12 cellular contexts compared by ENCODE assay signal in genomic region chr9:128636556-128637530, GRCh38. TPM values are rescaled to one million over a fixed set of nuclear protein-coding genes. Genes with fewer than 3 reads are reported as not detected.
DNase-seq lines count a peak whose midpoint lies in the region; ATAC-seq, FAIRE-seq and TF ChIP-seq lines count a peak whose summit lies in the region.
"Had no signal": no experiment of that assay in that cellular context is flagged by ENCODE, and none has a peak within 500 bp of the region (broad histone marks: within the 10 kb centered on the region; RNA-seq: fewer than 3 reads in every experiment).

No MANE protein-coding gene starts in this region.

- H3K9ac ChIP-seq in astrocyte (ENCODE audit: low read length) (no peak overlapping the region), mesendoderm (ENCODE audit: low read length) (no peak overlapping the region)

- H2AK5ac ChIP-seq in mesendoderm (ENCODE audit: low read length) = no peak overlapping the region

- H3K4me3 Mint-ChIP-seq in activated naive CD4-positive, alpha-beta T cell treated with anti-CD3 and anti-CD28 coated beads, Interleukin-2, amount 50 U/mL, for 24 hours = no peak overlapping the region
- no peak overlapping the region for H3K4me3 Mint-ChIP-seq in astrocyte (ENCODE audit: unreplicated experiment)
- no peak overlapping the region for H3K4me3 Mint-ChIP-seq in CD8-positive, alpha-beta memory T cell
- H3K4me3 Mint-ChIP-seq: naive B cell had no signal

- CTCF ChIA-PET in CD8-positive, alpha-beta memory T cell (lab: Charles Lee) = no interaction called here

- peaks cover 3% of the 10 kb centered on the region for H3K36me3 Mint-ChIP-seq in activated naive CD4-positive, alpha-beta T cell treated with anti-CD3 and anti-CD28 coated beads, Interleukin-2, amount 50 U/mL, for 24 hours
- peaks cover 11% of the 10 kb centered on the region for H3K36me3 Mint-ChIP-seq in astrocyte (ENCODE audit: low read depth, unreplicated experiment)
- peaks cover 0 to 28% (median 4%) of the 10 kb centered on the region in 3 donors for H3K36me3 Mint-ChIP-seq in CD8-positive, alpha-beta memory T cell

- H2BK5ac ChIP-seq in mesendoderm (ENCODE audit: low read length) = no peak overlapping the region

- no peaks in the 10 kb centered on the region for H3K9me3 Mint-ChIP-seq in activated naive CD4-positive, alpha-beta T cell treated with anti-CD3 and anti-CD28 coated beads, Interleukin-2, amount 50 U/mL, for 24 hours
- no peaks in the 10 kb centered on the region for H3K9me3 Mint-ChIP-seq in astrocyte (ENCODE audit: unreplicated experiment)
- no peaks in the 10 kb centered on the region for H3K9me3 Mint-ChIP-seq in CD8-positive, alpha-beta memory T cell
- H3K9me3 Mint-ChIP-seq: naive B cell had no signal

- POLR2A ChIA-PET in CD8-positive, alpha-beta memory T cell (lab: Charles Lee) = no interaction called here

- ATAC-seq in GM19395 (IDR thresholded peaks at IDR 0.05; ENCODE audit: unreplicated experiment) (no peak), HG02840 (IDR thresholded peaks at IDR 0.05; ENCODE audit: low FRiP score, unreplicated experiment) (no peak)

- H3K27me3 ChIP-seq in astrocyte (ENCODE audit: insufficient read depth, low read length) (no peaks in the 10 kb centered on the region), mesendoderm (ENCODE audit: insufficient read depth, low read length, poor library complexity) (no peaks in the 10 kb centered on the region), uterus (no peaks in the 10 kb centered on the region)
- no peaks in the 10 kb centered on the region for H3K27me3 ChIP-seq in CD8-positive, alpha-beta memory T cell (ENCODE audit: insufficient read depth, low read length, poor library complexity, severe bottlenecking)
- H3K27me3 ChIP-seq: gastrocnemius medialis had no signal

- H3K9me3 ChIP-seq in astrocyte (ENCODE audit: insufficient read depth, low read depth, low read length) (no peaks in the 10 kb centered on the region), uterus (no peaks in the 10 kb centered on the region)
- no peaks in the 10 kb centered on the region for H3K9me3 ChIP-seq in CD8-positive, alpha-beta memory T cell (ENCODE audit: low read length)
- H3K9me3 ChIP-seq: gastrocnemius medialis had no signal

- H3K4me1 ChIP-seq in astrocyte (ENCODE audit: insufficient read depth, low read length) = peaks cover 17% of the 10 kb centered on the region
- no peaks in the 10 kb centered on the region for H3K4me1 ChIP-seq in mesendoderm (ENCODE audit: control insufficient read depth, low read depth, low read length)
- H3K4me1 ChIP-seq in uterus = peaks cover 4 to 18% of the 10 kb centered on the region in 2 donors
- no peaks in the 10 kb centered on the region for H3K4me1 ChIP-seq in CD8-positive, alpha-beta memory T cell (ENCODE audit: insufficient read depth, low read length)

- TF ChIP-seq POLR2A in uterus (IDR thresholded peaks at IDR 0.05) = no peak

- H2BK120ac ChIP-seq in mesendoderm (ENCODE audit: low read depth, low read length) = no peak overlapping the region

- H3K56ac ChIP-seq in mesendoderm (ENCODE audit: low read length) = peak overlapping the region; percentile 81

- H3K27me3 Mint-ChIP-seq in activated naive CD4-positive, alpha-beta T cell treated with anti-CD3 and anti-CD28 coated beads, Interleukin-2, amount 50 U/mL, for 24 hours = no peaks in the 10 kb centered on the region
- no peaks in the 10 kb centered on the region for H3K27me3 Mint-ChIP-seq in astrocyte (ENCODE audit: low read depth, unreplicated experiment)
- no peaks in the 10 kb centered on the region for H3K27me3 Mint-ChIP-seq in CD8-positive, alpha-beta memory T cell
- H3K27me3 Mint-ChIP-seq: naive B cell had no signal

- DNase-seq in activated naive CD4-positive, alpha-beta T cell (lab: John Stamatoyannopoulos, UW) = no peak
- DNase-seq in astrocyte (ENCODE audit: low read depth) (no peak), mesendoderm (no peak), uterus (no peak)
- DNase-seq in CD8-positive, alpha-beta memory T cell = no peak
- DNase-seq: naive B cell; stimulated activated CD4-positive, alpha-beta T cell treated with anti-CD3 and anti-CD28 coated beads, Interleukin-2, amount 100 ng/mL, for 24 hours had no signal

- no peak overlapping the region for H2AFZ ChIP-seq in astrocyte (ENCODE audit: low read depth, low read length)

- TF ChIP-seq CTCF in astrocyte (IDR thresholded peaks at IDR 0.05; ENCODE audit: insufficient read depth, low read depth, low read length) (no peak), uterus (IDR thresholded peaks at IDR 0.05) (no peak)

- no peak overlapping the region for H4K5ac ChIP-seq in mesendoderm (ENCODE audit: low read length)

- FAIRE-seq in astrocyte (lab: Jason Lieb, UNC) = no peak
- FAIRE-seq: bronchial epithelial cell had no signal

- H3K36me3 ChIP-seq in astrocyte (ENCODE audit: insufficient read depth, low read length) (peaks cover 21% of the 10 kb centered on the region), mesendoderm (ENCODE audit: control insufficient read depth, insufficient read depth, low read length) (peaks cover 14% of the 10 kb centered on the region), uterus (no peaks in the 10 kb centered on the region)
- H3K36me3 ChIP-seq in CD8-positive, alpha-beta memory T cell (ENCODE audit: insufficient read depth, low read length) = peaks cover 11% of the 10 kb centered on the region

- H3K27ac Mint-ChIP-seq in activated naive CD4-positive, alpha-beta T cell treated with anti-CD3 and anti-CD28 coated beads, Interleukin-2, amount 50 U/mL, for 24 hours = peak overlapping the region; percentile 23
- no peak overlapping the region for H3K27ac Mint-ChIP-seq in astrocyte (ENCODE audit: unreplicated experiment)
- H3K27ac Mint-ChIP-seq in CD8-positive, alpha-beta memory T cell = peak overlapping the region in 2 of 8 donors; percentile 41 to 86

- no peaks in the 10 kb centered on the region for H3K79me2 ChIP-seq in astrocyte (ENCODE audit: insufficient read depth, low read length)
- no peaks in the 10 kb centered on the region for H3K79me2 ChIP-seq in mesendoderm (ENCODE audit: control insufficient read depth, insufficient read depth, low read length)

- no peaks in the 10 kb centered on the region for H3K79me1 ChIP-seq in mesendoderm (ENCODE audit: low read length)

- no peak overlapping the region for H3K4me2 ChIP-seq in astrocyte (ENCODE audit: low read length)
- H3K4me2 ChIP-seq in mesendoderm (ENCODE audit: low read length) = no peak overlapping the region

- H3K4ac ChIP-seq in mesendoderm (ENCODE audit: low read depth, low read length) = no peak overlapping the region

- no CpG with 5 or more reads among the region's 20 CpGs for WGBS in mesendoderm (ENCODE audit: extremely low coverage, insufficient coverage, low lambda C conversion rate)

- H3K4me3 ChIP-seq in astrocyte (ENCODE audit: insufficient read depth, low read depth, low read length) (no peak overlapping the region), mesendoderm (ENCODE audit: low read length) (no peak overlapping the region), uterus (no peak overlapping the region)
- no peak overlapping the region for H3K4me3 ChIP-seq in CD8-positive, alpha-beta memory T cell (ENCODE audit: low read length)
- H3K4me3 ChIP-seq: gastrocnemius medialis had no signal

- H3K27ac ChIP-seq in astrocyte (ENCODE audit: low read depth, low read length) (peak overlapping the region; percentile 89), mesendoderm (ENCODE audit: low read depth, low read length) (no peak overlapping the region), uterus (peak overlapping the region; percentile 76 to 87)
- H3K27ac ChIP-seq in CD8-positive, alpha-beta memory T cell (ENCODE audit: low read depth, low read length) = no peak overlapping the region

- no peak overlapping the region for H3K18ac ChIP-seq in mesendoderm (ENCODE audit: low read length)

- H4K20me1 ChIP-seq in astrocyte (ENCODE audit: insufficient read depth, low read length) = peaks cover 19% of the 10 kb centered on the region

- no peak overlapping the region for H2BK15ac ChIP-seq in mesendoderm (replicated peaks; ENCODE audit: low read depth)

- no peak overlapping the region for H4K8ac ChIP-seq in mesendoderm (ENCODE audit: low read depth, low read length)

- intact Hi-C loops in uterus (cut with DNase I; ENCODE audit: low total_unique reads) = no loop called here

- no peaks in the 10 kb centered on the region for H3K4me1 Mint-ChIP-seq in activated naive CD4-positive, alpha-beta T cell treated with anti-CD3 and anti-CD28 coated beads, Interleukin-2, amount 50 U/mL, for 24 hours
- H3K4me1 Mint-ChIP-seq in astrocyte (ENCODE audit: low read depth, unreplicated experiment) = no peaks in the 10 kb centered on the region
- no peaks in the 10 kb centered on the region for H3K4me1 Mint-ChIP-seq in CD8-positive, alpha-beta memory T cell
- H3K4me1 Mint-ChIP-seq: naive B cell had no signal

- no peak overlapping the region for H3K23ac ChIP-seq in mesendoderm (ENCODE audit: low read length)

RNA-seq across cellular contexts. Expression of gene DYNC2I2, which starts 19.8 kb away (rescaled TPM):
- 19.5 and 20.6 TPM in 2 replicates for total RNA-seq in astrocyte
- polyA plus RNA-seq in mesendoderm (2013, experiment 1 of 2) = 21.0 TPM
- 21.1 TPM for polyA plus RNA-seq in mesendoderm (2013, experiment 2 of 2)
- total RNA-seq in uterus = 10 to 100 TPM; 21.4 to 44.8 (median 41.1) TPM
- total RNA-seq in CD8-positive, alpha-beta memory T cell = 10 to 100 TPM; 67.7 to 68.6 TPM
- 3.0 TPM for polyA plus RNA-seq in CD8-positive, alpha-beta memory T cell

RNA-seq across cellular contexts. Expression of gene SET, which starts 52.2 kb away (rescaled TPM):
- 361 and 397 TPM in 2 replicates for total RNA-seq in astrocyte
- 1,074 TPM for polyA plus RNA-seq in mesendoderm (2013, experiment 1 of 2)
- 1,092 TPM for polyA plus RNA-seq in mesendoderm (2013, experiment 2 of 2)
- total RNA-seq in uterus = 100 to 1,000 TPM in 3 of 4 donors, 10 to 100 TPM in 1; 79.9 to 481 (median 197) TPM
- total RNA-seq in CD8-positive, alpha-beta memory T cell = 1,000 to 10,000 TPM in 1 of 2 experiments, 100 to 1,000 TPM in 1; 939 to 1,027 TPM
- 229 TPM for polyA plus RNA-seq in CD8-positive, alpha-beta memory T cell

Comparison
In these comparisons a context has a peak if more than half of its experiments do, and no peak if none do; other contexts are left out.
1. H3K27ac ChIP-seq: peak in astrocyte (single experiment) and uterus (2 of 2); none in mesendoderm (single experiment) and CD8-positive, alpha-beta memory T cell (single experiment).